ENCODE assay signal across 15 cellular contexts in genomic region chr2:31253344-31254155, GRCh38. TPM values are rescaled to one million over a fixed set of nuclear protein-coding genes. Genes with fewer than 3 reads are reported as not detected.
DNase-seq lines count a peak whose midpoint lies in the region; ATAC-seq lines count a peak whose summit lies in the region.
"Had no signal": no experiment of that assay in that cellular context is flagged by ENCODE, and none has a peak within 500 bp of the region (broad histone marks: within the 10 kb centered on the region; RNA-seq: fewer than 3 reads in every experiment).

No MANE protein-coding gene starts in this region.

- H3K36me3 ChIP-seq in mesendoderm (ENCODE audit: control insufficient read depth, insufficient read depth, low read length) = peaks cover 5% of the 10 kb centered on the region
- H3K36me3 ChIP-seq: cardiac muscle cell, pancreas had no signal

- H3K56ac ChIP-seq in mesendoderm (ENCODE audit: low read length) = no peak overlapping the region

- H3K4me1 Mint-ChIP-seq in IgD-negative memory B cell = peaks cover 63 to 86% (median 77%) of the 10 kb centered on the region in 3 donors

- ATAC-seq in GM19397 (IDR thresholded peaks at IDR 0.05; ENCODE audit: unreplicated experiment) = no peak
- ATAC-seq: pancreas had no signal

- no peaks in the 10 kb centered on the region for H3K79me2 ChIP-seq in mesendoderm (ENCODE audit: control insufficient read depth, insufficient read depth, low read length)

- H3K4me2 ChIP-seq in mesendoderm (ENCODE audit: low read length) = no peak overlapping the region

- H3K27me3 ChIP-seq in mesendoderm (ENCODE audit: insufficient read depth, low read length, poor library complexity) = no peaks in the 10 kb centered on the region
- H3K27me3 ChIP-seq: cardiac muscle cell, pancreas had no signal

- H3K27ac ChIP-seq in angular gyrus (ENCODE audit: low read depth, low read length) = peak overlapping the region; percentile 59
- no peak overlapping the region for H3K27ac ChIP-seq in mesendoderm (ENCODE audit: low read depth, low read length)
- H3K27ac ChIP-seq: cardiac muscle cell, pancreas had no signal

- no peak overlapping the region for H2BK15ac ChIP-seq in mesendoderm (replicated peaks; ENCODE audit: low read depth)

- no peak overlapping the region for H3K9ac ChIP-seq in mesendoderm (ENCODE audit: low read length)

- no peak overlapping the region for H4K5ac ChIP-seq in mesendoderm (ENCODE audit: low read length)

- peak overlapping the region; percentile 86 to 96 (median 88) for H3K27ac Mint-ChIP-seq in IgD-negative memory B cell

- no peak overlapping the region for H4K8ac ChIP-seq in mesendoderm (ENCODE audit: low read depth, low read length)

- H3K27me3 Mint-ChIP-seq in IgD-negative memory B cell = peaks cover 1% of the 10 kb centered on the region

- H3K4me1 ChIP-seq in mesendoderm (ENCODE audit: control insufficient read depth, low read depth, low read length) = no peaks in the 10 kb centered on the region
- H3K4me1 ChIP-seq: pancreas had no signal

- peak overlapping the region; percentile 35 to 97 (median 78) for H3K4me3 Mint-ChIP-seq in IgD-negative memory B cell

- DNase-seq in COR-L47 (lab: John Stamatoyannopoulos, UW) (peak; percentile 17), mesendoderm (peak; percentile 39), ecto neural progenitor cell (ENCODE audit: low spot score) (no peak)
- DNase-seq in activated CD4-positive, alpha-beta T cell treated with anti-CD3 and anti-CD28 coated beads, Interleukin-2, amount 50 U/mL, for 48 hours = no peak
- DNase-seq in stimulated activated CD4-positive, alpha-beta T cell treated with anti-CD3 and anti-CD28 coated beads, Interleukin-4, amount 100 ng/mL, for 24 hours = no peak
- DNase-seq: activated CD4-positive, alpha-beta T cell treated with anti-CD3 and anti-CD28 coated beads for 4 hours; kidney; NCI-H1694 treated with DMSO at 0.1 percent for 48 hours; pancreas; SIG-M5; stimulated activated CD4-positive, alpha-beta T cell treated with anti-CD3 and anti-CD28 coated beads, Interleukin-2, amount 100 ng/mL, for 48 hours had no signal

- H3K18ac ChIP-seq in mesendoderm (ENCODE audit: low read length) = no peak overlapping the region

- no peak overlapping the region for H3K23ac ChIP-seq in mesendoderm (ENCODE audit: low read length)

- no peak overlapping the region for H2AK5ac ChIP-seq in mesendoderm (ENCODE audit: low read length)

- H3K9me3 Mint-ChIP-seq in IgD-negative memory B cell = no peaks in the 10 kb centered on the region

- H2BK5ac ChIP-seq in mesendoderm (ENCODE audit: low read length) = no peak overlapping the region

- no peak overlapping the region for H3K4ac ChIP-seq in mesendoderm (ENCODE audit: low read depth, low read length)

- no peak overlapping the region for H2BK120ac ChIP-seq in mesendoderm (ENCODE audit: low read depth, low read length)

- WGBS in mesendoderm (ENCODE audit: extremely low coverage, insufficient coverage, low lambda C conversion rate) = no CpG with 5 or more reads among the region's 14 CpGs

- H3K79me1 ChIP-seq in mesendoderm (ENCODE audit: low read length) = no peaks in the 10 kb centered on the region

- H3K36me3 Mint-ChIP-seq in IgD-negative memory B cell = peaks cover 12% of the 10 kb centered on the region

- no peak overlapping the region for H3K4me3 ChIP-seq in mesendoderm (ENCODE audit: low read length)
- H3K4me3 ChIP-seq: cardiac muscle cell, pancreas had no signal

RNA-seq across cellular contexts. Expression of gene EHD3, which starts 19.6 kb away (rescaled TPM):
- polyA plus RNA-seq in IgD-negative memory B cell = 31.8 TPM
- polyA plus RNA-seq in mesendoderm (2013, experiment 1 of 2) = 8.2 TPM
- polyA plus RNA-seq in mesendoderm (2013, experiment 2 of 2) = 8.7 TPM

RNA-seq across cellular contexts. Expression of gene CAPN14, which starts 36.2 kb away (rescaled TPM):
- polyA plus RNA-seq in IgD-negative memory B cell = 2.9 TPM
- 0.10 TPM for polyA plus RNA-seq in mesendoderm (2013, experiment 1 of 2)
- 0.07 TPM for polyA plus RNA-seq in mesendoderm (2013, experiment 2 of 2)
- polyA plus RNA-seq: cardiac muscle cell had no signal

Comparison
In these comparisons a context has a peak if more than half of its experiments do, and no peak if none do; other contexts are left out.
1. DNase-seq: peak in COR-L47 (single experiment) and mesendoderm (single experiment); none in ecto neural progenitor cell (single experiment), activated CD4-positive, alpha-beta T cell treated with anti-CD3 and anti-CD28 coated beads, Interleukin-2, amount 50 U/mL, for 48 hours (0 of 2) and stimulated activated CD4-positive, alpha-beta T cell treated with anti-CD3 and anti-CD28 coated beads, Interleukin-4, amount 100 ng/mL, for 24 hours (single experiment).